Comparison of ENCODE assay signal across 23 cellular contexts in genomic region chr1:47147047-47147785, GRCh38. TPM values are rescaled to one million over a fixed set of nuclear protein-coding genes. Genes with fewer than 3 reads are reported as not detected.
DNase-seq lines count a peak whose midpoint lies in the region; ATAC-seq and TF ChIP-seq lines count a peak whose summit lies in the region.
"Had no signal": no experiment of that assay in that cellular context is flagged by ENCODE, and none has a peak within 500 bp of the region (broad histone marks: within the 10 kb centered on the region; RNA-seq: fewer than 3 reads in every experiment).

No MANE protein-coding gene starts in this region.

- H3K79me2 ChIP-seq in SK-N-SH (ENCODE audit: insufficient read depth): no peaks in the 10 kb centered on the region

- H3K9me2 ChIP-seq in SK-N-SH: no peaks in the 10 kb centered on the region

- H3K4me3 ChIP-seq in SK-N-SH (ENCODE audit: low read depth in 2 of 2, low read length in 1 of 2): no peak overlapping the region
- H3K4me3 ChIP-seq in epithelial cell of proximal tubule (ENCODE audit: low read depth, low read length): no peak overlapping the region
- H3K4me3 ChIP-seq in upper lobe of right lung: no peak overlapping the region

- H3K27me3 ChIP-seq in SK-N-SH (ENCODE audit: insufficient read depth): no peaks in the 10 kb centered on the region
- no peaks in the 10 kb centered on the region for H3K27me3 ChIP-seq in upper lobe of right lung

- intact Hi-C loops in upper lobe of right lung (cut with DNase I) (no loop called here), sciatic nerve (cut with DNase I) (no loop called here)

- H3K9me3 ChIP-seq in SK-N-SH (no peaks in the 10 kb centered on the region), upper lobe of right lung (no peaks in the 10 kb centered on the region)

- ATAC-seq in upper lobe of right lung (no peak), sciatic nerve (no peak)
- ATAC-seq: CD8-positive, alpha-beta T cell; PC-3 had no signal

- CTCF ChIA-PET in SK-N-SH (lab: Yijun Ruan, JAX): interaction anchor here (0.6 to 1.5 kb wide), 2 partner anchors 53 to 766 kb away, joined by 3 to 4 read pairs; no protein-coding TSS in a partner anchor

- TF ChIP-seq EP300 in SK-N-SH (IDR thresholded peaks at IDR 0.05; ENCODE audit: borderline replicate concordance in 1 of 2, low read depth in 1 of 2, low read length in 1 of 2): no peak

- whole genome bisulfite sequencing in SK-N-SH (ENCODE audit: low lambda C conversion rate): 37% methylated on average over 5 of the region's 6 CpGs

- TF ChIP-seq RAD21 in SK-N-SH (IDR thresholded peaks at IDR 0.05; ENCODE audit: low read length): no peak

- H3K4me1 ChIP-seq in SK-N-SH (ENCODE audit: control insufficient read depth in 1 of 2, insufficient read depth in 2 of 2, low read depth in 1 of 2, low read length in 1 of 2) (no peaks in the 10 kb centered on the region), upper lobe of right lung (no peaks in the 10 kb centered on the region)

- H2AFZ ChIP-seq in SK-N-SH (ENCODE audit: low read depth): no peak overlapping the region

- H3K4me2 ChIP-seq in SK-N-SH: no peak overlapping the region

- DNase-seq in NCI-H2171 treated with DMSO at 0.1 percent for 48 hours (lab: John Stamatoyannopoulos, UW) (peak; percentile 1), NCI-H2171 (lab: John Stamatoyannopoulos, UW) (no peak), SK-N-SH (no peak), epithelial cell of proximal tubule (ENCODE audit: low read depth) (no peak), upper lobe of right lung (peak; percentile 43), AML-193 (lab: John Stamatoyannopoulos, UW) (no peak), sciatic nerve (ENCODE audit: low spot score) (no peak)
- no peak for DNase-seq in central memory CD4-positive, alpha-beta T cell
- DNase-seq: 8988T; CD8-positive, alpha-beta T cell; GF-D8; GOT3; NCI-H1105; NCI-H1694 treated with DMSO at 0.1 percent for 48 hours; NCI-H446 treated with DMSO at 0.1 percent for 48 hours; NCI-H748 treated with DMSO at 0.1 percent for 48 hours; SW 1271 had no signal

- TF ChIP-seq CTCF in SK-N-SH (IDR thresholded peaks at IDR 0.05) (no peak), epithelial cell of proximal tubule (conservative IDR thresholded peaks at IDR 0.05; ENCODE audit: low read depth, low read length) (peak; percentile 20), upper lobe of right lung (IDR thresholded peaks at IDR 0.05) (no peak)

- H3K36me3 ChIP-seq in SK-N-SH (replicated peaks in 1 of 2; ENCODE audit: control insufficient read depth in 1 of 2, insufficient read depth in 2 of 2, low read length in 1 of 2): no peaks in the 10 kb centered on the region
- no peaks in the 10 kb centered on the region for H3K36me3 ChIP-seq in upper lobe of right lung

- no peak overlapping the region for H3K27ac ChIP-seq in SK-N-SH (ENCODE audit: low read depth in 2 of 2, low read length in 1 of 2)
- no peak overlapping the region for H3K27ac ChIP-seq in upper lobe of right lung
- H3K27ac ChIP-seq: RWPE1 had no signal

- no peak overlapping the region for H3K9ac ChIP-seq in SK-N-SH

- POLR2A ChIA-PET in SK-N-SH (lab: Yijun Ruan, JAX): no interaction called here

- no peaks in the 10 kb centered on the region for H3F3A ChIP-seq in SK-N-SH (replicated peaks; ENCODE audit: insufficient read depth)

- H4K20me1 ChIP-seq in SK-N-SH (ENCODE audit: insufficient read depth): no peaks in the 10 kb centered on the region

TF ChIP-seq in SK-N-SH, 30 proteins besides CTCF, POLR2A, EP300 and RAD21:
- TF ChIP-seq ELF1 (IDR thresholded peaks at IDR 0.05): no peak
- TF ChIP-seq POLR2AphosphoS5 (IDR thresholded peaks at IDR 0.05; ENCODE audit: low read depth, low read length): no peak
- TF ChIP-seq, protein P1, sequence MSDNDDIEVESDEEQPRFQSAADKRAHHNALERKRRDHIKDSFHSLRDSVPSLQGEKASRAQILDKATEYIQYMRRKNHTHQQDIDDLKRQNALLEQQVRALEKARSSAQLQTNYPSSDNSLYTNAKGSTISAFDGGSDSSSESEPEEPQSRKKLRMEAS (IDR thresholded peaks at IDR 0.05; ENCODE audit: low read depth): no peak
- TF ChIP-seq REST (IDR thresholded peaks at IDR 0.05; ENCODE audit: low read depth, low read length): peak; percentile 83
- no peak for TF ChIP-seq TEAD4 (IDR thresholded peaks at IDR 0.05; ENCODE audit: borderline replicate concordance, insufficient read depth)
- TF ChIP-seq RFX5 (IDR thresholded peaks at IDR 0.05; ENCODE audit: low read length): no peak
- no peak for TF ChIP-seq GABPA (IDR thresholded peaks at IDR 0.05; ENCODE audit: low read depth)

RNA-seq across cellular contexts. Expression of gene CYP4A22, which starts 10.0 kb away (rescaled TPM):
- polyA plus RNA-seq in SK-N-SH (2012; rRNA removed): not detected in 2 replicates
- not detected in 2 replicates for polyA plus RNA-seq in SK-N-SH (2012; cell fraction: cytosol; rRNA removed)
- not detected in 2 replicates for polyA plus RNA-seq in SK-N-SH (2012; cell fraction: nucleus; rRNA removed)
- total RNA-seq in epithelial cell of proximal tubule (not detected in 2 replicates), upper lobe of right lung (not detected), sciatic nerve (0.58 TPM)
- total RNA-seq: CD8-positive, alpha-beta T cell; HT1080; LHCN-M2; PC-3 had no signal
- polyA plus RNA-seq: BJ, IgD-negative memory B cell had no signal

RNA-seq across cellular contexts. Expression of gene PDZK1IP1, which starts 42.6 kb away (rescaled TPM):
- not detected in 2 replicates for polyA plus RNA-seq in SK-N-SH (2012; rRNA removed)
- not detected in 2 replicates for polyA plus RNA-seq in SK-N-SH (2012; cell fraction: cytosol; rRNA removed)
- polyA plus RNA-seq in SK-N-SH (2012; cell fraction: nucleus; rRNA removed): not detected in 2 replicates
- 14.3 and 43.2 TPM in 2 replicates for total RNA-seq in epithelial cell of proximal tubule
- 41.2 TPM for total RNA-seq in upper lobe of right lung
- total RNA-seq in sciatic nerve: 2.4 TPM
- total RNA-seq: CD8-positive, alpha-beta T cell; HT1080; LHCN-M2; PC-3 had no signal
- polyA plus RNA-seq: BJ had no signal

Comparison
In these comparisons a context has a peak if more than half of its experiments do, and no peak if none do; other contexts are left out.
1. DNase-seq: peak in NCI-H2171 treated with DMSO at 0.1 percent for 48 hours (single experiment) and upper lobe of right lung (single experiment); none in NCI-H2171 (single experiment), SK-N-SH (single experiment), epithelial cell of proximal tubule (single experiment), AML-193 (0 of 2), sciatic nerve (single experiment) and central memory CD4-positive, alpha-beta T cell (single experiment).